26 cellular contexts compared by ENCODE assay signal in genomic region chr13:92553470-92554114, GRCh38.
"Had no signal": no experiment of that assay in that cellular context is flagged by ENCODE, and none has a peak within 500 bp of the region (broad histone marks: within the 10 kb centered on the region; RNA-seq: fewer than 3 reads in every experiment).

No MANE protein-coding gene starts in this region.

- H3K4me1 Mint-ChIP-seq: endodermal cell had no signal

- H3K9me3 ChIP-seq: colonic mucosa, esophagus muscularis mucosa, esophagus squamous epithelium, gastrocnemius medialis, gastroesophageal sphincter, heart right ventricle had no signal

- H3K27ac ChIP-seq: colonic mucosa, coronary artery, dorsolateral prefrontal cortex, epithelial cell of prostate, esophagus muscularis mucosa, esophagus squamous epithelium, foreskin keratinocyte, gastrocnemius medialis, gastroesophageal sphincter, heart left ventricle, heart right ventricle had no signal

- H3K36me3 ChIP-seq: colonic mucosa, esophagus muscularis mucosa, esophagus squamous epithelium, gastrocnemius medialis, gastroesophageal sphincter, heart left ventricle, heart right ventricle had no signal

- H3K27me3 Mint-ChIP-seq: dendritic cell treated with granulocyte-macrophage colony-stimulating factor and Interleukin-4, amounts not matched to agents 40 ng/mL and 50 ng/mL, for 4 days; effector memory CD8-positive, alpha-beta T cell had no signal

- H3K27me3 ChIP-seq: colonic mucosa, dorsolateral prefrontal cortex, esophagus muscularis mucosa, esophagus squamous epithelium, foreskin keratinocyte, gastrocnemius medialis, gastroesophageal sphincter, heart left ventricle, heart right ventricle had no signal

- ATAC-seq: effector memory CD8-positive, alpha-beta T cell; esophagus mucosa; foreskin keratinocyte; gastrocnemius medialis; gastroesophageal sphincter; heart left ventricle; heart right ventricle had no signal

- H3K4me1 ChIP-seq: colonic mucosa, esophagus muscularis mucosa, esophagus squamous epithelium, foreskin keratinocyte, gastrocnemius medialis, gastroesophageal sphincter, heart left ventricle, heart right ventricle had no signal

- H3K9me3 Mint-ChIP-seq: endodermal cell had no signal

- DNase-seq: colonic mucosa; cortex of kidney; dermis blood vessel endothelial cell; dorsolateral prefrontal cortex; effector CD4-positive, alpha-beta T cell; effector CD8-positive, alpha-beta T cell; effector memory CD4-positive, alpha-beta T cell; effector memory CD8-positive, alpha-beta T cell; endodermal cell; erythroblast; esophagus squamous epithelium; foreskin fibroblast; foreskin keratinocyte; foreskin melanocyte; gastrocnemius medialis; glutamatergic neuron; head of caudate nucleus; heart left ventricle; heart right ventricle had no signal

- H3K4me3 ChIP-seq: colonic mucosa, coronary artery, dorsolateral prefrontal cortex, esophagus muscularis mucosa, esophagus squamous epithelium, gastrocnemius medialis, gastroesophageal sphincter, heart left ventricle, heart right ventricle had no signal

- H3K27ac Mint-ChIP-seq: dendritic cell treated with granulocyte-macrophage colony-stimulating factor and Interleukin-4, amounts not matched to agents 40 ng/mL and 50 ng/mL, for 4 days; effector memory CD8-positive, alpha-beta T cell; endodermal cell had no signal

- H3K4me3 Mint-ChIP-seq: dendritic cell treated with granulocyte-macrophage colony-stimulating factor and Interleukin-4, amounts not matched to agents 40 ng/mL and 50 ng/mL, for 4 days; effector memory CD8-positive, alpha-beta T cell; endodermal cell had no signal

- FAIRE-seq: endothelial cell of umbilical vein had no signal
